In the genomic region with DNA sequence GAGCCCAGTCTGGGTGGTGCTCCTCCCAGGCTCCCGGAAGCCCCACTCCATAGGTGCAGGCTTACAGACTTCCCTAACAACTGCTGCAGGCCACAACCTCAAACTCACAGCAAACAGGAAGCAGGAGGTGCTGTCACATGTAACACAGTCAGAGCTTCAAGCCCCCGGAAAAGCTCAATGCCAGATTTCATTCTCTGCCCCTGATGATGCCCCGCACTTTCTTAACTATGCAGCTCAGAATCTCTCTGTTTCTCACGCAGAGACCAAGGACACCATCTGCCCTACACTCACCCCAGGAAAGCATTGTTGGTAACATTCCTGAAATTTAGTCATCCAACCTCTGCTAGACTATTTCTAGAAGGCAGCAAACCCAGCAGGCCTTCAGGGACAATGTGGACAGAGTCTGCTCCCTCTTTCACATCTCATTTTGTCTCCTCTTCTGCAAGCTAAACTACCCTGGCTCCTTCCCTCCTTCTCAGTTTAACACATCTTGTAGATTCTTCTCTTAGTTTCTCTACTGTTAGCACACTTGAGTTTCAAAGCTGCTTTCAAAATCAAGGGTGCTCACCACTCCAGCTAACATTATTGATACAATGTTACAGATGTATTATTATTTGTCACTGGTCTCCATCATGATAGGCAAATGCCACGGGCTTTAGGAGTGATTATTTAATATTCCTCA, we compare ENCODE assay signal across 9 cellular contexts.
DNase-seq lines count a peak whose midpoint lies in the region; ATAC-seq and TF ChIP-seq lines count a peak whose summit lies in the region.
"Had no signal": no experiment of that assay in that cellular context is flagged by ENCODE, and none has a peak within 500 bp of the region (broad histone marks: within the 10 kb centered on the region; RNA-seq: fewer than 3 reads in every experiment).

No MANE protein-coding gene starts in this region.

- peaks cover 0 to 2% of the 10 kb centered on the region in 2 donors for H3K9me3 Mint-ChIP-seq in activated T-cell treated with anti-CD3 and anti-CD28 coated beads, Interleukin-2, amount 50 U/mL, for 72 hours
- peaks cover 2% of the 10 kb centered on the region for H3K9me3 Mint-ChIP-seq in activated T-cell treated with anti-CD3 and anti-CD28 coated beads, Interleukin-2, amount 50 U/mL, for 24 hours

- peak overlapping the region; percentile 21 for H2AFZ ChIP-seq in fibroblast of lung (ENCODE audit: low read length)

- peak; percentile 13 to 25 for ATAC-seq in activated T-cell treated with anti-CD3 and anti-CD28 coated beads, Interleukin-2, amount 50 U/mL, for 72 hours (replicated peaks in 1 of 2)
- ATAC-seq in HG02840 (IDR thresholded peaks at IDR 0.05; ENCODE audit: low FRiP score, unreplicated experiment): no peak

- H3K27me3 Mint-ChIP-seq in activated T-cell treated with anti-CD3 and anti-CD28 coated beads, Interleukin-2, amount 50 U/mL, for 72 hours (ENCODE audit: low read depth): no peaks in the 10 kb centered on the region
- H3K27me3 Mint-ChIP-seq in activated T-cell treated with anti-CD3 and anti-CD28 coated beads, Interleukin-2, amount 50 U/mL, for 24 hours: no peaks in the 10 kb centered on the region

- no peaks in the 10 kb centered on the region for H3K79me2 ChIP-seq in fibroblast of lung (ENCODE audit: control insufficient read depth, insufficient read depth, low read length)

- H4K20me1 ChIP-seq in fibroblast of lung (ENCODE audit: control insufficient read depth, extremely low read depth, insufficient read depth, low read length): no peaks in the 10 kb centered on the region

- no peaks in the 10 kb centered on the region for H3K27me3 ChIP-seq in fibroblast of lung (ENCODE audit: control insufficient read depth, insufficient read depth, low read length)
- H3K27me3 ChIP-seq: pancreas had no signal

- peaks cover 5% of the 10 kb centered on the region for H3K4me1 ChIP-seq in fibroblast of lung (ENCODE audit: control insufficient read depth, extremely low read depth, insufficient read depth, low read length)
- H3K4me1 ChIP-seq: pancreas had no signal

- no peak overlapping the region for H3K27ac Mint-ChIP-seq in activated T-cell treated with anti-CD3 and anti-CD28 coated beads, Interleukin-2, amount 50 U/mL, for 72 hours
- no peak overlapping the region for H3K27ac Mint-ChIP-seq in activated T-cell treated with anti-CD3 and anti-CD28 coated beads, Interleukin-2, amount 50 U/mL, for 24 hours

- H3K4me1 Mint-ChIP-seq in activated T-cell treated with anti-CD3 and anti-CD28 coated beads, Interleukin-2, amount 50 U/mL, for 72 hours (ENCODE audit: low read depth): no peaks in the 10 kb centered on the region
- H3K4me1 Mint-ChIP-seq in activated T-cell treated with anti-CD3 and anti-CD28 coated beads, Interleukin-2, amount 50 U/mL, for 24 hours (ENCODE audit: low read depth): no peaks in the 10 kb centered on the region

- H3K4me3 Mint-ChIP-seq in activated T-cell treated with anti-CD3 and anti-CD28 coated beads, Interleukin-2, amount 50 U/mL, for 72 hours: no peak overlapping the region
- H3K4me3 Mint-ChIP-seq in activated T-cell treated with anti-CD3 and anti-CD28 coated beads, Interleukin-2, amount 50 U/mL, for 24 hours: no peak overlapping the region

- DNase-seq in activated T-cell treated with anti-CD3 and anti-CD28 coated beads, Interleukin-2, amount 50 U/mL, for 72 hours: peak in 1 of 2 donors; percentile 3
- no peak for DNase-seq in activated T-cell treated with anti-CD3 and anti-CD28 coated beads, Interleukin-2, amount 50 U/mL, for 24 hours
- DNase-seq in NCI-H226: peak; percentile 48
- DNase-seq in fibroblast of lung (ENCODE audit: low read depth in 2 of 2): peak; percentile 58 to 89
- DNase-seq in pons (ENCODE audit: low spot score): peak; percentile 53
- DNase-seq in GM13977 (ENCODE audit: low spot score): no peak
- DNase-seq in central memory CD4-positive, alpha-beta T cell: no peak
- DNase-seq: pancreas had no signal

- peak overlapping the region; percentile 26 for H3K4me2 ChIP-seq in fibroblast of lung (ENCODE audit: extremely low read depth, insufficient read depth, low read length)

- H3K4me3 ChIP-seq in fibroblast of lung (replicated peaks in 1 of 4; ENCODE audit: control extremely low read depth in 1 of 4, insufficient read depth in 1 of 4, low read depth in 3 of 4, low read length in 4 of 4): no peak overlapping the region
- H3K4me3 ChIP-seq: pancreas had no signal

- no peak for TF ChIP-seq CTCF in fibroblast of lung (conservative IDR thresholded peaks at IDR 0.05 in 1 of 2, IDR thresholded peaks at IDR 0.05 in 1 of 2; ENCODE audit: low read depth in 1 of 2, low read length in 2 of 2)
- TF ChIP-seq CTCF in GM13977 (IDR thresholded peaks at IDR 0.05; ENCODE audit: extremely low read depth, insufficient read depth, missing control alignments): no peak

- no peak overlapping the region for H3K9ac ChIP-seq in fibroblast of lung (ENCODE audit: insufficient read depth, low read length)

- H3K36me3 ChIP-seq in fibroblast of lung (ENCODE audit: control insufficient read depth, insufficient read depth, low read length): no peaks in the 10 kb centered on the region
- H3K36me3 ChIP-seq: pancreas had no signal

- in situ Hi-C loops in GM13977 (cut with MboI; ENCODE audit: low pct_unique_long_range_greater_than_20kb, low sequenced_read_pairs, unreplicated experiment): no loop called here

- peak overlapping the region; percentile 30 for H3K27ac ChIP-seq in fibroblast of lung (ENCODE audit: insufficient read depth, low read length)

- no peaks in the 10 kb centered on the region for H3K9me3 ChIP-seq in fibroblast of lung (ENCODE audit: control insufficient read depth, insufficient read depth, low read depth, low read length)
- H3K9me3 ChIP-seq: pancreas had no signal

- peaks cover 0 to 3% of the 10 kb centered on the region in 2 donors for H3K36me3 Mint-ChIP-seq in activated T-cell treated with anti-CD3 and anti-CD28 coated beads, Interleukin-2, amount 50 U/mL, for 72 hours (ENCODE audit: insufficient read depth in 2 of 2)
- H3K36me3 Mint-ChIP-seq in activated T-cell treated with anti-CD3 and anti-CD28 coated beads, Interleukin-2, amount 50 U/mL, for 24 hours (ENCODE audit: low read depth): no peaks in the 10 kb centered on the region

Comparison
In these comparisons a context has a peak if more than half of its experiments do, and no peak if none do; other contexts are left out.
1. DNase-seq: peak in NCI-H226 (single experiment), fibroblast of lung (2 of 2) and pons (single experiment); none in activated T-cell treated with anti-CD3 and anti-CD28 coated beads, Interleukin-2, amount 50 U/mL, for 24 hours (single experiment), GM13977 (single experiment) and central memory CD4-positive, alpha-beta T cell (single experiment).